ENCODE assay signal across 17 cellular contexts in genomic region chr10:126372359-126372758, GRCh38. TPM values are rescaled to one million over a fixed set of nuclear protein-coding genes. Genes with fewer than 3 reads are reported as not detected.
"Had no signal": no experiment of that assay in that cellular context is flagged by ENCODE, and none has a peak within 500 bp of the region (broad histone marks: within the 10 kb centered on the region; RNA-seq: fewer than 3 reads in every experiment).

No MANE protein-coding gene starts in this region.

- ATAC-seq: body of pancreas, left lobe of liver, T-cell had no signal

- H3K27me3 ChIP-seq: body of pancreas, neural progenitor cell, suprapubic skin had no signal

- H3K36me3 ChIP-seq: suprapubic skin had no signal

- H3K27ac ChIP-seq: body of pancreas, neural progenitor cell, suprapubic skin had no signal

- H3K9me3 ChIP-seq: body of pancreas, suprapubic skin had no signal

- DNase-seq: activated CD4-positive, alpha-beta memory T cell treated with anti-CD3 and anti-CD28 coated beads, Interleukin-2, amount 10 ng/mL, durations not matched to agents 7 days and 5 days; activated CD4-positive, alpha-beta T cell treated with anti-CD3 and anti-CD28 coated beads for 48 hours; activated CD4-positive, CD25-positive, alpha-beta regulatory T cell; activated naive CD4-positive, alpha-beta T cell treated with anti-CD3 and anti-CD28 coated beads for 36 hours; activated T-cell treated with anti-CD3 and anti-CD28 coated beads, Interleukin-2, amount 50 U/mL, for 1 hour; body of pancreas; cortex of kidney; erythroblast; foreskin melanocyte; glutamatergic neuron; hippocampal formation; naive B cell; T-cell had no signal

- H3K4me3 ChIP-seq: body of pancreas, lung, neural progenitor cell, suprapubic skin had no signal

RNA-seq across cellular contexts. Expression of gene ADAM12, which starts 15.9 kb away (rescaled TPM):
- total RNA-seq: activated naive CD4-positive, alpha-beta T cell treated with anti-CD3 and anti-CD28 coated beads for 36 hours; left lobe of liver had no signal
